Comparison of ENCODE assay signal across 1 cellular context in the genomic region with DNA sequence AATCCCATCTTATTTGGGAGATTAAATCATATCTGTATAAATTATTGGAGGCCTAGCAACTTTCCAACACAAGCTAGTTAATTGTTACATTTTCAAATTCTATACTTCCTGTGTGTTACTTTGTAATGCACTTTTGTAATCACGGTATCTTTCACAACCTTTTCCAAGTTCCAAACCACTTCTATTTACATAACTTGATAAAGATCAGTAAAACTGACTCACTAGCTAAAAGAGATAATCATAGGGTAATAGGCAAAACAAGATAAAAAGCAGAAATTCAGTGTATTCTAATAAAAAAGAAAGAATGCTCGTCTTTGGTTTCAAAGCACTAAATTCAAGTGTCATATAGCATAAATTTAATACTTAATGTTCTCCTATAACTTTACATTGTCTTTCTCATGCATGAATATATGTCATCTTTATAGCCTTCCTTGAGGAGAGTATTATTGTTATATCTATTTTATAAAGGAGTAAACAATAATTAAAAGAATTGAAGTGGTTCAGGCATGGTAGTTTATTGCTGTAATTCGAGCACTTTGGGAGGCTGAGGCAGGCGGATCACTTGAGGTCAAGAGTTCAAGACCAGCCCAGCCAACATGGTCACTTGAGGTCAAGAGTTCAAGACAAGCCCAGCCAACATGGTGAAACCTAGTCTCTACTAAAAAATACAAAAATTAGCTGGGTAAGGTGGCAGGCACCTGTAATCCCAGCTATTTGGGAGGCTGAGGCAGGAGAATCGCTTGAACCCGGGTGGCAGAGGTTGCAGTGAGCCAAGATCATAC.
TF ChIP-seq lines count a peak whose summit lies in the region.

No MANE protein-coding gene starts in this region.

TF ChIP-seq in endothelial cell of umbilical vein, 7 proteins besides CTCF, POLR2A, EP300 and RAD21 (continued from another document):
- TF ChIP-seq FOS (IDR thresholded peaks at IDR 0.05; ENCODE audit: borderline replicate concordance, insufficient read depth, low read length) (peak; percentile 44), GATA2 (IDR thresholded peaks at IDR 0.05; ENCODE audit: insufficient read depth, insufficient read length, low read depth, low read length) (peak; percentile 85)
